Comparison of ENCODE assay signal across 14 cellular contexts in genomic region chr2:26429779-26430654, GRCh38. TPM values are rescaled to one million over a fixed set of nuclear protein-coding genes. Genes with fewer than 3 reads are reported as not detected.
A peak's percentile ranks its signal among the peaks of the same experiment; 100 is the strongest.
DNase-seq lines count a peak whose midpoint lies in the region; ATAC-seq, FAIRE-seq and TF ChIP-seq lines count a peak whose summit lies in the region.
"Had no signal": no experiment of that assay in that cellular context is flagged by ENCODE, and none has a peak within 500 bp of the region (broad histone marks: within the 10 kb centered on the region; RNA-seq: fewer than 3 reads in every experiment).

No MANE protein-coding gene starts in this region.

- TF ChIP-seq CTCF in AG09309 (IDR thresholded peaks at IDR 0.05; ENCODE audit: control insufficient read depth, insufficient read depth, low read depth, low read length, missing control alignments) (no peak), H1 (IDR thresholded peaks at IDR 0.05; ENCODE audit: control extremely low read depth in 1 of 3, insufficient read depth in 1 of 3, low read depth in 1 of 3, low read length in 3 of 3) (no peak), A673 (conservative IDR thresholded peaks at IDR 0.05; ENCODE audit: low read depth, low read length) (no peak)

- H4K91ac ChIP-seq in H1 (replicated peaks; ENCODE audit: insufficient read length, low read length) = no peak overlapping the region

- H2AK5ac ChIP-seq in H1 (ENCODE audit: low read depth, low read length) = no peak overlapping the region

- DNase-seq in AG09309 (ENCODE audit: low read depth) = peak; percentile 2
- peak; percentile 63 for DNase-seq in NCI-H2196 treated with DMSO at 0.1 percent for 48 hours (lab: John Stamatoyannopoulos, UW; ENCODE audit: unreplicated experiment)
- no peak for DNase-seq in H1 (ENCODE audit: low read depth in 1 of 2, low spot score in 2 of 2)
- DNase-seq in A673 (ENCODE audit: low spot score) = no peak
- no peak for DNase-seq in activated CD4-positive, alpha-beta T cell treated with anti-CD3 and anti-CD28 coated beads, Interleukin-2, amount 50 U/mL, for 1 hour
- no peak for DNase-seq in ecto neural progenitor cell (ENCODE audit: low spot score)
- DNase-seq: activated CD8-positive, alpha-beta memory T cell treated with anti-CD3 and anti-CD28 coated beads, Interleukin-2, amount 10 ng/mL, durations not matched to agents 7 days and 5 days had no signal

- H3K4me2 ChIP-seq in H1 (ENCODE audit: insufficient read depth in 1 of 2, low read depth in 2 of 2, low read length in 2 of 2) = no peak overlapping the region
- H3K4me2 ChIP-seq: neural progenitor cell had no signal

- no peak overlapping the region for H4K5ac ChIP-seq in H1 (ENCODE audit: insufficient read length, low read depth, low read length)

- H4K8ac ChIP-seq in H1 (ENCODE audit: extremely low read depth, insufficient read depth, low read length) = no peak overlapping the region

- no peak overlapping the region for H3K23ac ChIP-seq in H1 (ENCODE audit: insufficient read length)

- H3K9me3 ChIP-seq in H1 (ENCODE audit: insufficient read depth in 2 of 2, low read depth in 1 of 2, low read length in 1 of 2) = no peaks in the 10 kb centered on the region
- no peaks in the 10 kb centered on the region for H3K9me3 ChIP-seq in A673 (ENCODE audit: low read depth, low read length, poor library complexity, severe bottlenecking)

- BruUV-seq in A673 (replicated peaks; lab: Mats Ljungman, UMichigan) = no TSS peak

- no peak overlapping the region for H2BK12ac ChIP-seq in H1 (ENCODE audit: low read depth, low read length)

- no peak overlapping the region for H2BK120ac ChIP-seq in H1 (replicated peaks; ENCODE audit: low read depth, low read length)

- no peak overlapping the region for H2BK20ac ChIP-seq in H1 (ENCODE audit: low read length)

- no peak for ATAC-seq in HG03196 (IDR thresholded peaks at IDR 0.05; ENCODE audit: unreplicated experiment)
- ATAC-seq: activated CD8-positive, alpha-beta memory T cell treated with anti-CD3 and anti-CD28 coated beads, Interleukin-2, amount 10 ng/mL, durations not matched to agents 7 days and 5 days; foreskin keratinocyte had no signal

- H3K4me3 ChIP-seq in AG09309 (ENCODE audit: control insufficient read depth, low read depth, low read length) (no peak overlapping the region), H1 (ENCODE audit: extremely low read depth in 1 of 4, insufficient read depth in 2 of 4, low read depth in 3 of 4, low read length in 4 of 4) (no peak overlapping the region), A673 (ENCODE audit: low read depth, low read length, poor library complexity, severe bottlenecking) (no peak overlapping the region)
- H3K4me3 ChIP-seq: neural progenitor cell had no signal

- no peaks in the 10 kb centered on the region for H3K4me1 ChIP-seq in H1 (replicated peaks in 1 of 4; ENCODE audit: control insufficient read depth in 3 of 4, insufficient read depth in 4 of 4, low read length in 3 of 4)
- no peaks in the 10 kb centered on the region for H3K4me1 ChIP-seq in A673 (ENCODE audit: insufficient read depth, low read length, poor library complexity, severe bottlenecking)
- H3K4me1 ChIP-seq: foreskin keratinocyte, neural progenitor cell had no signal

- no peak overlapping the region for H3K9ac ChIP-seq in H1 (replicated peaks in 1 of 4; ENCODE audit: extremely low read depth in 1 of 4, low read depth in 3 of 4, low read length in 3 of 4)
- H3K9ac ChIP-seq: neural progenitor cell had no signal

- no peak overlapping the region for H2BK15ac ChIP-seq in H1 (ENCODE audit: low read length)

- WGBS in H1 (ENCODE audit: extremely low coverage in 1 of 2, insufficient coverage in 1 of 2, insufficient read length in 1 of 2, insufficient replicate concordance in 2 of 2, low coverage in 1 of 2, low lambda C conversion rate in 2 of 2, missing lambda C conversion rate in 1 of 2), 2 experiments = 89 to 100% methylated on average over 1 to 9 of the region's 9 CpGs

- no peaks in the 10 kb centered on the region for H3K79me2 ChIP-seq in H1 (ENCODE audit: control insufficient read depth in 1 of 2, insufficient read depth in 2 of 2, low read length in 2 of 2)

- H3K23me2 ChIP-seq in H1 (ENCODE audit: low read depth, low read length) = no peaks in the 10 kb centered on the region

- H3K56ac ChIP-seq in H1 (replicated peaks; ENCODE audit: insufficient read length, low read depth, low read length) = no peak overlapping the region

- H3K4ac ChIP-seq in H1 (replicated peaks; ENCODE audit: insufficient read length, low read depth, low read length) = no peak overlapping the region

- intact Hi-C loops in A673 (cut with micrococcal nuclease; ENCODE audit: unreplicated experiment) = no loop called here

- TF ChIP-seq RAD21 in Ishikawa (IDR thresholded peaks at IDR 0.05; ENCODE audit: low read depth) (no peak), H1 (IDR thresholded peaks at IDR 0.05 in 1 of 2, conservative IDR thresholded peaks at IDR 0.05 in 1 of 2; ENCODE audit: low read depth in 2 of 2, low read length in 2 of 2) (no peak)

- no peak overlapping the region for H3K18ac ChIP-seq in H1 (ENCODE audit: extremely low read depth, low read length)

- no peak overlapping the region for H3K14ac ChIP-seq in H1 (ENCODE audit: insufficient read length)

- H3K79me1 ChIP-seq in H1 (ENCODE audit: low read depth, low read length) = no peaks in the 10 kb centered on the region

- H2AFZ ChIP-seq in H1 (ENCODE audit: low read length) = 0 out of 2 replicates have a peak overlapping the region, but pooled peaks have one; percentile 25
- H2AFZ ChIP-seq: neural progenitor cell had no signal

- H3K27ac ChIP-seq in H1 (ENCODE audit: low read depth, low read length) = no peak overlapping the region
- H3K27ac ChIP-seq in A673 (ENCODE audit: low read depth, low read length, poor library complexity, severe bottlenecking) = no peak overlapping the region
- H3K27ac ChIP-seq: foreskin keratinocyte, neural progenitor cell had no signal

- H3K27me3 ChIP-seq in H1 (replicated peaks in 1 of 4; ENCODE audit: control insufficient read depth in 3 of 4, extremely low read depth in 1 of 4, insufficient read depth in 3 of 4, low read length in 3 of 4) (no peaks in the 10 kb centered on the region; a peak in 1 of 7 replicates), A673 (replicated peaks; ENCODE audit: insufficient read depth, low read depth, low read length, poor library complexity) (no peaks in the 10 kb centered on the region)
- H3K27me3 ChIP-seq: neural progenitor cell had no signal

- no peak for FAIRE-seq in H1 (lab: Jason Lieb, UNC)
- FAIRE-seq: keratinocyte, RCC 7860, TTC549 had no signal

- TF ChIP-seq EP300 in Ishikawa (IDR thresholded peaks at IDR 0.05; ENCODE audit: borderline replicate concordance) = no peak
- no peak for TF ChIP-seq EP300 in H1 (IDR thresholded peaks at IDR 0.05; ENCODE audit: borderline replicate concordance in 1 of 2, low read depth in 2 of 2, low read length in 2 of 2)

- H4K20me1 ChIP-seq in H1 (replicated peaks in 1 of 2; ENCODE audit: control insufficient read depth in 1 of 2, insufficient read depth in 2 of 2, low read length in 2 of 2) = no peaks in the 10 kb centered on the region

- TF ChIP-seq POLR2A in H1 (IDR thresholded peaks at IDR 0.05; ENCODE audit: control extremely low read depth in 1 of 2, low read depth in 2 of 2, low read length in 2 of 2) = no peak

- POLR2A ChIA-PET in H1 (lab: Charles Lee; ENCODE audit: partially characterized antibody) (no interaction called here), A673 (lab: Charles Lee; ENCODE audit: low non-redundant PET) (no interaction called here)

- H3K36me3 ChIP-seq in H1 (ENCODE audit: control insufficient read depth in 2 of 4, insufficient read depth in 4 of 4, low read length in 3 of 4) = no peaks in the 10 kb centered on the region
- no peaks in the 10 kb centered on the region for H3K36me3 ChIP-seq in A673 (ENCODE audit: insufficient read depth, low read length, poor library complexity, severe bottlenecking)
- H3K36me3 ChIP-seq: neural progenitor cell had no signal

- no peak overlapping the region for H2BK5ac ChIP-seq in H1 (ENCODE audit: low read depth, low read length)

- CTCF ChIA-PET in H1 (lab: Charles Lee; ENCODE audit: partially characterized antibody) (interaction anchor here (0.7 to 2.3 kb wide), 5 partner anchors 15 to 146 kb away, joined by 3 to 7 read pairs (median 3); no protein-coding TSS in a partner anchor), A673 (lab: Charles Lee) (no interaction called here)

TF ChIP-seq in Ishikawa, 13 proteins besides CTCF, POLR2A, EP300 and RAD21:
- TF ChIP-seq TEAD4 (IDR thresholded peaks at IDR 0.05) (peak; percentile 27; the same call in 1 of the 2 replicates), NFIC (IDR thresholded peaks at IDR 0.05) (peak; percentile 61), ZBTB7A (IDR thresholded peaks at IDR 0.05; ENCODE audit: low read depth) (no peak), TAF1 (IDR thresholded peaks at IDR 0.05; ENCODE audit: low read depth) (no peak)

TF ChIP-seq in H1, 55 proteins besides CTCF, POLR2A, EP300 and RAD21 (continues in another document):
- TF ChIP-seq RNF2 (IDR thresholded peaks at IDR 0.05; ENCODE audit: borderline replicate concordance, low read depth, low read length, missing control alignments, poor library complexity, severe bottlenecking) = no peak
- no peak for TF ChIP-seq CHD2 (IDR thresholded peaks at IDR 0.05; ENCODE audit: low read length)
- TF ChIP-seq GABPA (IDR thresholded peaks at IDR 0.05; ENCODE audit: borderline replicate concordance, insufficient read depth, low read length) = no peak
- TF ChIP-seq KDM5A (IDR thresholded peaks at IDR 0.05; ENCODE audit: low read length) = no peak

RNA-seq across cellular contexts. Expression of gene DRC1, which starts 28.3 kb away (rescaled TPM):
- not detected in 2 replicates for total RNA-seq in H1 (2021; fragmentation: NEBNext Ultra II Directional; extraction: Animal tissue kit (Norgen Biotek cat#: 25700))
- 0.08 and 0.11 TPM in 2 replicates for polyA plus RNA-seq in H1 (2011; rRNA removed)
- 0.14 TPM for polyA plus RNA-seq in H1 (2011; cell fraction: cytosol; rRNA removed)
- polyA plus RNA-seq in H1 (2011; cell fraction: nucleus; rRNA removed) = 0.04 TPM
- polyA plus RNA-seq in H1 (2012, experiment 1 of 2) = 0.23 to 0.42 TPM (median 0.31 TPM) in 3 of 4 replicates, not detected in the other
- not detected for polyA plus RNA-seq in H1 (2012, experiment 2 of 2)
- polyA plus RNA-seq in H1 (2013, experiment 1 of 2) = 0.04 TPM
- polyA plus RNA-seq in H1 (2013, experiment 2 of 2) = 0.02 TPM
- polyA minus RNA-seq in H1 (2011; rRNA and poly(A)+ RNA removed) = not detected in 2 replicates
- polyA minus RNA-seq in H1 (2011; cell fraction: cytosol; rRNA and poly(A)+ RNA removed) = not detected
- not detected for polyA minus RNA-seq in H1 (2011; cell fraction: nucleus; rRNA and poly(A)+ RNA removed)
- total RNA-seq in A673 (2021) = not detected in 2 replicates
- total RNA-seq: activated CD8-positive, alpha-beta memory T cell treated with anti-CD3 and anti-CD28 coated beads, Interleukin-2, amount 10 ng/mL, durations not matched to agents 7 days and 5 days; foreskin keratinocyte had no signal
- polyA plus RNA-seq: foreskin keratinocyte, keratinocyte had no signal

RNA-seq across cellular contexts. Expression of gene OTOF, which starts 47.9 kb away (rescaled TPM):
- not detected in 2 replicates for total RNA-seq in H1 (2021; fragmentation: NEBNext Ultra II Directional; extraction: Animal tissue kit (Norgen Biotek cat#: 25700))
- polyA plus RNA-seq in H1 (2011; rRNA removed) = 0.06 TPM in 2 replicates
- polyA plus RNA-seq in H1 (2011; cell fraction: cytosol; rRNA removed) = 0.03 TPM
- polyA plus RNA-seq in H1 (2011; cell fraction: nucleus; rRNA removed) = 0.31 TPM
- polyA plus RNA-seq in H1 (2012, experiment 1 of 2) = 0.03 to 0.15 TPM (median 0.07 TPM) in 3 of 4 replicates, not detected in the other
- polyA plus RNA-seq in H1 (2012, experiment 2 of 2) = not detected
- 0.02 TPM for polyA plus RNA-seq in H1 (2013, experiment 1 of 2)
- polyA plus RNA-seq in H1 (2013, experiment 2 of 2) = 0.04 TPM
- not detected in 2 replicates for polyA minus RNA-seq in H1 (2011; rRNA and poly(A)+ RNA removed)
- polyA minus RNA-seq in H1 (2011; cell fraction: cytosol; rRNA and poly(A)+ RNA removed) = not detected
- not detected for polyA minus RNA-seq in H1 (2011; cell fraction: nucleus; rRNA and poly(A)+ RNA removed)
- not detected in 2 replicates for total RNA-seq in A673 (2021)
- total RNA-seq: foreskin keratinocyte had no signal
- polyA plus RNA-seq: foreskin keratinocyte, keratinocyte had no signal

Comparison
In these comparisons a context has a peak if more than half of its experiments do, and no peak if none do; other contexts are left out.
1. DNase-seq: peak in AG09309 (single experiment) and NCI-H2196 treated with DMSO at 0.1 percent for 48 hours (single experiment); none in H1 (0 of 2), A673 (single experiment), activated CD4-positive, alpha-beta T cell treated with anti-CD3 and anti-CD28 coated beads, Interleukin-2, amount 50 U/mL, for 1 hour (single experiment) and ecto neural progenitor cell (single experiment).